20 cellular contexts compared by ENCODE assay signal in the genomic region with DNA sequence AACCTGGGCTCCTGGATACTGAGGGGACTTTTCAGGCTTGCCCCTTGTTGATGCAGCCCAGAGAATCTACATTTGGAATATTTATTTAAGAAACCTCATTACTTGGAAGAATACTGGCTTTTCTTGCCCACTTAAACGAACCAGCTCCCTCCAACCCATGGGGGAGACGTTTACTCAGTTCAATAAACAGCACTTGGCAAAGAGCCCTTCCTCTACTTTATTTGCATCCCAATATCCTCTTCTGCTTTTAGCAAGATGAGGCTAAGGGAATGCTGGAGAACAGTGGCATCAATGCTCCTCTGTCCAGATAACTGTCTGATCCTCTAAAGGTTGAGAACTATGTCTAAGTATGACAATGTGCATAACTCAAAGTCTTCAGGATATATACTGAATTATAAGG. TPM values are rescaled to one million over a fixed set of nuclear protein-coding genes. Genes with fewer than 3 reads are reported as not detected.
DNase-seq lines count a peak whose midpoint lies in the region; ATAC-seq and TF ChIP-seq lines count a peak whose summit lies in the region.
"Had no signal": no experiment of that assay in that cellular context is flagged by ENCODE, and none has a peak within 500 bp of the region (broad histone marks: within the 10 kb centered on the region; RNA-seq: fewer than 3 reads in every experiment).

No MANE protein-coding gene starts in this region.

- H3K36me3 ChIP-seq in iPS-20b (ENCODE audit: insufficient read depth, low read depth, low read length) (no peaks in the 10 kb centered on the region), neural progenitor cell (no peaks in the 10 kb centered on the region)
- H3K36me3 ChIP-seq: SJCRH30 had no signal

- no peak overlapping the region for H2BK15ac ChIP-seq in H9 (ENCODE audit: low read depth, low read length)

- peak overlapping the region in 1 of 2 experiments; percentile 25; a peak in 1 of 5 replicates for H3K4me3 Mint-ChIP-seq in H9
- no peak overlapping the region for H3K4me3 Mint-ChIP-seq in neural progenitor cell
- H3K4me3 Mint-ChIP-seq: CD4-positive, CD25-positive, alpha-beta regulatory T cell had no signal

- no peak overlapping the region for H2BK120ac ChIP-seq in H9 (ENCODE audit: low read depth, low read length, poor library complexity, severe bottlenecking)

- H3K9ac ChIP-seq in H9 (ENCODE audit: extremely low read depth, insufficient read length, low read length) = no peak overlapping the region
- H3K9ac ChIP-seq in iPS-20b (ENCODE audit: low read depth, low read length) = peak overlapping the region; percentile 37; the same call in 1 of the 2 replicates
- H3K9ac ChIP-seq in neural progenitor cell = no peak overlapping the region

- no peaks in the 10 kb centered on the region for H3K9me3 ChIP-seq in H9 (ENCODE audit: control insufficient read depth, low read depth, low read length)
- no peaks in the 10 kb centered on the region for H3K9me3 ChIP-seq in iPS-20b (ENCODE audit: insufficient read depth, low read depth, low read length)
- no peaks in the 10 kb centered on the region for H3K9me3 ChIP-seq in neural progenitor cell (ENCODE audit: low read depth)
- H3K9me3 ChIP-seq: SJCRH30 had no signal

- H3K79me2 ChIP-seq in H9 (ENCODE audit: insufficient read depth, low read length) (peaks cover 2% of the 10 kb centered on the region; the same call in 1 of the 2 replicates), neural progenitor cell (ENCODE audit: low read depth) (peaks cover 67% of the 10 kb centered on the region)

- H3K23ac ChIP-seq in H9 (ENCODE audit: insufficient read length, low read depth, low read length) = no peak overlapping the region

- no peak overlapping the region for H2AK5ac ChIP-seq in H9 (ENCODE audit: insufficient read length, low read length)

- H3K56ac ChIP-seq in H9 (ENCODE audit: insufficient read length, low read depth, low read length) = no peak overlapping the region

- H4K91ac ChIP-seq in H9 (ENCODE audit: insufficient read length, low read depth, low read length) = no peak overlapping the region

- H3T11ph ChIP-seq in H9 (ENCODE audit: low read length) = no peak overlapping the region

- no peaks in the 10 kb centered on the region for H3K27me3 ChIP-seq in H9 (ENCODE audit: insufficient read depth, low read length)
- H3K27me3 ChIP-seq in iPS-20b (ENCODE audit: insufficient read depth, low read length) = peaks cover 21% of the 10 kb centered on the region; the same call in 1 of the 2 replicates
- no peaks in the 10 kb centered on the region for H3K27me3 ChIP-seq in neural progenitor cell
- H3K27me3 ChIP-seq: SJCRH30 had no signal

- H3K27ac ChIP-seq in H9 (ENCODE audit: insufficient read length, low read depth, low read length) = no peak overlapping the region
- H3K27ac ChIP-seq in iPS-20b (ENCODE audit: low read length) = no peak overlapping the region
- H3K27ac ChIP-seq in neural progenitor cell = peak overlapping the region; percentile 44
- H3K27ac ChIP-seq: RWPE1, SJCRH30 had no signal

- no peak overlapping the region for H2BK5ac ChIP-seq in H9 (ENCODE audit: insufficient read length, low read length)

- H3K4ac ChIP-seq in H9 (ENCODE audit: low read depth, low read length) = no peak overlapping the region

- DNase-seq in H9 (no peak), astrocyte of the hippocampus (ENCODE audit: low read depth, low spot score) (peak; percentile 27), neural progenitor cell (ENCODE audit: low spot score) (no peak), HK-2 (ENCODE audit: unreplicated experiment) (no peak), medulla oblongata (ENCODE audit: extremely low spot score) (no peak)
- DNase-seq in activated CD4-positive, alpha-beta T cell treated with anti-CD3 and anti-CD28 coated beads, Interleukin-2, amount 50 U/mL, for 4 hours = no peak
- DNase-seq: AML-193; CD4-positive, CD25-positive, alpha-beta regulatory T cell; DMS79 treated with DMSO at 0.1 percent for 48 hours; GF-D8; Kasumi-1; NCI-H1417; NCI-H2029 treated with DMSO at 0.1 percent for 48 hours; NCI-H2227 treated with DMSO at 0.1 percent for 48 hours; NCI-H524 treated with DMSO at 0.1 percent for 48 hours; SJCRH30 had no signal

- H3K36me3 Mint-ChIP-seq in H9 (ENCODE audit: insufficient read depth in 1 of 3, low read depth in 3 of 3) (peaks cover 0 to 6% (median 0%) of the 10 kb centered on the region in 3 experiments; a peak in 4 of 7 replicates), neural progenitor cell (peaks cover 5% of the 10 kb centered on the region)
- H3K36me3 Mint-ChIP-seq: CD4-positive, CD25-positive, alpha-beta regulatory T cell had no signal

- H3K4me2 ChIP-seq in H9 (ENCODE audit: insufficient read depth, insufficient read length, low read length) (no peak overlapping the region), neural progenitor cell (peak overlapping the region; percentile 36)

- TF ChIP-seq CTCF in H9 (conservative IDR thresholded peaks at IDR 0.05) = no peak
- no peak for TF ChIP-seq CTCF in neural progenitor cell (IDR thresholded peaks at IDR 0.05)

- peaks cover 14% of the 10 kb centered on the region for H3F3A ChIP-seq in neural progenitor cell (ENCODE audit: low read depth)

- no peak overlapping the region for H2AFZ ChIP-seq in H9 (ENCODE audit: low read length)
- no peak overlapping the region for H2AFZ ChIP-seq in neural progenitor cell (replicated peaks)

- H3K4me1 Mint-ChIP-seq in H9 (peaks cover 57 to 59% of the 10 kb centered on the region in 2 experiments), neural progenitor cell (peaks cover 26% of the 10 kb centered on the region)
- H3K4me1 Mint-ChIP-seq: CD4-positive, CD25-positive, alpha-beta regulatory T cell had no signal

- no CpG with 5 or more reads among the region's 2 CpGs for WGBS in H9 (ENCODE audit: extremely low coverage, insufficient read length, low lambda C conversion rate)

- H3K27me3 Mint-ChIP-seq in H9 (ENCODE audit: low read depth) (no peaks in the 10 kb centered on the region), neural progenitor cell (ENCODE audit: insufficient read depth, low read depth) (no peaks in the 10 kb centered on the region)
- H3K27me3 Mint-ChIP-seq: CD4-positive, CD25-positive, alpha-beta regulatory T cell had no signal

- peak overlapping the region in 2 of 3 experiments; percentile 76 to 88; a peak in 2 of 7 replicates for H3K27ac Mint-ChIP-seq in H9
- no peak overlapping the region for H3K27ac Mint-ChIP-seq in neural progenitor cell
- H3K27ac Mint-ChIP-seq: CD4-positive, CD25-positive, alpha-beta regulatory T cell had no signal

- H3K9me3 Mint-ChIP-seq in H9 = no peaks in the 10 kb centered on the region
- H3K9me3 Mint-ChIP-seq in neural progenitor cell = no peaks in the 10 kb centered on the region

- H2BK20ac ChIP-seq in H9 (ENCODE audit: low read depth, low read length, poor library complexity, severe bottlenecking) = no peak overlapping the region

- peaks cover 5% of the 10 kb centered on the region for H3K79me1 ChIP-seq in H9 (ENCODE audit: insufficient read depth, low read depth, low read length, poor library complexity, severe bottlenecking)

- H3K4me3 ChIP-seq in iPS-20b (ENCODE audit: low read length) (peak overlapping the region; percentile 19), neural progenitor cell (no peak overlapping the region)
- H3K4me3 ChIP-seq: SJCRH30 had no signal

- H4K8ac ChIP-seq in H9 (replicated peaks; ENCODE audit: insufficient read length, low read depth, low read length) = no peak overlapping the region

- H3K18ac ChIP-seq in H9 (ENCODE audit: insufficient read length, low read depth, low read length) = no peak overlapping the region

- no peak overlapping the region for H4K5ac ChIP-seq in H9 (ENCODE audit: insufficient read length, low read depth, low read length)

- no peak overlapping the region for H3K14ac ChIP-seq in H9 (ENCODE audit: insufficient read depth, low read length)

- H4K20me1 ChIP-seq in H9 (ENCODE audit: control insufficient read depth, insufficient read depth, insufficient read length) (no peaks in the 10 kb centered on the region), neural progenitor cell (ENCODE audit: low read depth) (peaks cover 13% of the 10 kb centered on the region)

- H3K23me2 ChIP-seq in H9 (ENCODE audit: insufficient read length, low read depth, low read length, poor library complexity, severe bottlenecking) = no peaks in the 10 kb centered on the region

- H3K4me1 ChIP-seq in H9 (ENCODE audit: insufficient read depth, low read length) (peaks cover 3% of the 10 kb centered on the region; the same call in 1 of the 2 replicates), iPS-20b (ENCODE audit: insufficient read depth, low read length) (peaks cover 38% of the 10 kb centered on the region), neural progenitor cell (peaks cover 36% of the 10 kb centered on the region)
- H3K4me1 ChIP-seq: SJCRH30 had no signal

- no peak overlapping the region for H2BK12ac ChIP-seq in H9 (ENCODE audit: insufficient read length, low read depth, low read length)

- ATAC-seq in GM21367 (IDR thresholded peaks at IDR 0.05; ENCODE audit: unreplicated experiment) = no peak

RNA-seq across cellular contexts. Expression of a gene that starts 22.2 kb away (rescaled TPM):
- total RNA-seq in H9 (2021) (44.4 and 47.9 TPM in 2 replicates), neural progenitor cell (ENCODE audit: low replicate concordance) (30.9 and 35.0 TPM in 2 replicates)
- total RNA-seq: OCI-LY7 had no signal
